Comparison of ENCODE assay signal across 1 cellular context in genomic region chr13:43572601-43573360, GRCh38.
TF ChIP-seq lines count a peak whose summit lies in the region.

No MANE protein-coding gene starts in this region.

TF ChIP-seq in GM23338, 12 proteins besides CTCF, POLR2A, EP300 and RAD21 (continued from another document):
- TF ChIP-seq ZNF462 (CRISPR knock-in tag; IDR thresholded peaks at IDR 0.05) = no peak
TF ChIP-seq in GM23338: peak in this region for 0.
